34 cellular contexts compared by ENCODE assay signal in genomic region chr4:75786526-75786925, GRCh38.
A peak's percentile ranks its signal among the peaks of the same experiment; 100 is the strongest.
DNase-seq lines count a peak whose midpoint lies in the region; ATAC-seq, FAIRE-seq and TF ChIP-seq lines count a peak whose summit lies in the region.
"Had no signal": no experiment of that assay in that cellular context is flagged by ENCODE, and none has a peak within 500 bp of the region (broad histone marks: within the 10 kb centered on the region; RNA-seq: fewer than 3 reads in every experiment).

No MANE protein-coding gene starts in this region.

- H3K36me3 ChIP-seq in body of pancreas (replicated peaks in 1 of 2; ENCODE audit: insufficient read depth in 1 of 2, low read depth in 2 of 2): peaks cover 0 to 15% of the 10 kb centered on the region in 2 donors
- H3K36me3 ChIP-seq in pancreas: peaks cover 0 to 35% (median 6%) of the 10 kb centered on the region in 3 donors
- H3K36me3 ChIP-seq: ovary had no signal

- no peak overlapping the region for H3K4me3 ChIP-seq in body of pancreas
- H3K4me3 ChIP-seq in pancreas: no peak overlapping the region
- H3K4me3 ChIP-seq: lower lobe of right lung, mucosa of descending colon, ovary, SJSA1, smooth muscle cell, stomach, tibial artery had no signal

- TF ChIP-seq POLR2A in body of pancreas (IDR thresholded peaks at IDR 0.05): no peak

- intact Hi-C loops in body of pancreas (cut with DNase I): no loop called here
- intact Hi-C loops in pancreas (cut with DNase I): no loop called here

- no peaks in the 10 kb centered on the region for H3K9me3 Mint-ChIP-seq in activated naive CD4-positive, alpha-beta T cell treated with anti-CD3 and anti-CD28 coated beads, Interleukin-2, amount 50 U/mL, for 24 hours
- H3K9me3 Mint-ChIP-seq in activated T-cell treated with anti-CD3 and anti-CD28 coated beads, Interleukin-2, amount 50 U/mL, for 4 hours: no peaks in the 10 kb centered on the region
- H3K9me3 Mint-ChIP-seq: activated CD4-positive, alpha-beta memory T cell treated with anti-CD3 and anti-CD28 coated beads for 36 hours; activated naive CD8-positive, alpha-beta T cell treated with anti-CD3 and anti-CD28 coated beads, Interleukin-2, amount 10 ng/mL, durations not matched to agents 7 days and 5 days; activated T-helper 2 cell treated with anti-CD3 and anti-CD28 coated beads, Interferon-gamma antibody, Interleukin-2, Interleukin-4, amounts not matched to agents 10 μg/mL and 5 μg/mL and 100 μg/mL, durations not matched to agents 14 hours and 24 hours and 36 hours; CD4-positive, alpha-beta T cell had no signal

- H3K27me3 Mint-ChIP-seq in activated naive CD4-positive, alpha-beta T cell treated with anti-CD3 and anti-CD28 coated beads, Interleukin-2, amount 50 U/mL, for 24 hours: no peaks in the 10 kb centered on the region
- no peaks in the 10 kb centered on the region for H3K27me3 Mint-ChIP-seq in activated T-cell treated with anti-CD3 and anti-CD28 coated beads, Interleukin-2, amount 50 U/mL, for 4 hours (ENCODE audit: low read depth)
- H3K27me3 Mint-ChIP-seq: activated CD4-positive, alpha-beta memory T cell treated with anti-CD3 and anti-CD28 coated beads for 36 hours; activated naive CD8-positive, alpha-beta T cell treated with anti-CD3 and anti-CD28 coated beads, Interleukin-2, amount 10 ng/mL, durations not matched to agents 7 days and 5 days; CD4-positive, alpha-beta T cell had no signal

- H3K4me1 ChIP-seq in body of pancreas (peaks cover 6% of the 10 kb centered on the region), pancreas (peaks cover 7 to 15% (median 11%) of the 10 kb centered on the region in 3 donors)
- H3K4me1 ChIP-seq: lower lobe of right lung, SJSA1, stomach, tibial artery had no signal

- no peaks in the 10 kb centered on the region for H3K4me1 Mint-ChIP-seq in activated naive CD4-positive, alpha-beta T cell treated with anti-CD3 and anti-CD28 coated beads, Interleukin-2, amount 50 U/mL, for 24 hours
- H3K4me1 Mint-ChIP-seq in activated T-cell treated with anti-CD3 and anti-CD28 coated beads, Interleukin-2, amount 50 U/mL, for 4 hours (ENCODE audit: low read depth): no peaks in the 10 kb centered on the region
- H3K4me1 Mint-ChIP-seq: activated naive CD8-positive, alpha-beta T cell treated with anti-CD3 and anti-CD28 coated beads, Interleukin-2, amount 10 ng/mL, durations not matched to agents 7 days and 5 days had no signal

- 71 to 86% methylated on average over 1 of the region's 1 CpG for WGBS in body of pancreas, 2 donors
- 76 to 78% methylated on average over 1 of the region's 1 CpG for WGBS in pancreas, 2 donors

- no peaks in the 10 kb centered on the region for H3K9me3 ChIP-seq in body of pancreas
- no peaks in the 10 kb centered on the region for H3K9me3 ChIP-seq in pancreas
- H3K9me3 ChIP-seq: lower lobe of right lung, mucosa of descending colon, ovary, SJSA1, stomach, tibial artery had no signal

- H3K27ac ChIP-seq in body of pancreas (peak overlapping the region in 3 of 4 donors; percentile 17 to 66 (median 52)), pancreas (peak overlapping the region in 3 of 4 donors; percentile 22 to 38 (median 32))
- H3K27ac ChIP-seq: 22Rv1, lower lobe of right lung, ovary, SJSA1, stomach, tibial artery had no signal

- TF ChIP-seq CTCF in body of pancreas (IDR thresholded peaks at IDR 0.05) (no peak), pancreas (IDR thresholded peaks at IDR 0.05) (no peak)

- peak overlapping the region; percentile 41 for H3K27ac Mint-ChIP-seq in activated naive CD4-positive, alpha-beta T cell treated with anti-CD3 and anti-CD28 coated beads, Interleukin-2, amount 50 U/mL, for 24 hours
- H3K27ac Mint-ChIP-seq: activated CD4-positive, alpha-beta memory T cell treated with anti-CD3 and anti-CD28 coated beads for 36 hours; activated naive CD8-positive, alpha-beta T cell treated with anti-CD3 and anti-CD28 coated beads, Interleukin-2, amount 10 ng/mL, durations not matched to agents 7 days and 5 days; activated T-helper 2 cell treated with anti-CD3 and anti-CD28 coated beads, Interferon-gamma antibody, Interleukin-2, Interleukin-4, amounts not matched to agents 10 μg/mL and 5 μg/mL and 100 μg/mL, durations not matched to agents 14 hours and 24 hours and 36 hours; CD4-positive, alpha-beta T cell had no signal

- no peaks in the 10 kb centered on the region for H3K27me3 ChIP-seq in body of pancreas
- H3K27me3 ChIP-seq in pancreas: no peaks in the 10 kb centered on the region
- H3K27me3 ChIP-seq: ovary, SJSA1, stomach, tibial artery had no signal

- H3K4me3 Mint-ChIP-seq in activated naive CD4-positive, alpha-beta T cell treated with anti-CD3 and anti-CD28 coated beads, Interleukin-2, amount 50 U/mL, for 24 hours: no peak overlapping the region
- H3K4me3 Mint-ChIP-seq in activated T-cell treated with anti-CD3 and anti-CD28 coated beads, Interleukin-2, amount 50 U/mL, for 4 hours: no peak overlapping the region
- H3K4me3 Mint-ChIP-seq: activated CD4-positive, alpha-beta memory T cell treated with anti-CD3 and anti-CD28 coated beads for 36 hours; activated naive CD8-positive, alpha-beta T cell treated with anti-CD3 and anti-CD28 coated beads, Interleukin-2, amount 10 ng/mL, durations not matched to agents 7 days and 5 days; CD4-positive, alpha-beta T cell had no signal

- peaks cover 6% of the 10 kb centered on the region for H3K36me3 Mint-ChIP-seq in activated naive CD4-positive, alpha-beta T cell treated with anti-CD3 and anti-CD28 coated beads, Interleukin-2, amount 50 U/mL, for 24 hours
- H3K36me3 Mint-ChIP-seq in activated T-cell treated with anti-CD3 and anti-CD28 coated beads, Interleukin-2, amount 50 U/mL, for 4 hours (ENCODE audit: insufficient read depth): peaks cover 33% of the 10 kb centered on the region

- no peak for DNase-seq in activated naive CD4-positive, alpha-beta T cell (lab: John Stamatoyannopoulos, UW)
- DNase-seq in body of pancreas (no peak), pancreas (no peak), HuH-7.5 (ENCODE audit: low spot score) (no peak)
- no peak for DNase-seq in activated CD4-positive, CD25-positive, alpha-beta regulatory T cell (lab: John Stamatoyannopoulos, UW)
- no peak for DNase-seq in activated T-cell treated with anti-CD3 and anti-CD28 coated beads, Interleukin-2, amount 50 U/mL, for 4 hours
- DNase-seq: activated CD4-positive, alpha-beta memory T cell treated with anti-CD3 and anti-CD28 coated beads for 36 hours; activated CD4-positive, CD25-positive, alpha-beta regulatory T cell treated with anti-CD3 and anti-CD28 coated beads, Interleukin-2, amount 50 U/mL, for 72 hours; activated CD8-positive, alpha-beta memory T cell treated with anti-CD3 and anti-CD28 coated beads, Interleukin-2, amount 50 U/mL, for 48 hours; activated naive CD8-positive, alpha-beta T cell treated with anti-CD3 and anti-CD28 coated beads, Interleukin-2, amount 10 ng/mL, durations not matched to agents 7 days and 5 days; CD4-positive, alpha-beta T cell; cerebellar nuclear complex; glutamatergic neuron; GOT3; islet precursor cell; KG1; lower lobe of right lung; MM.1S; mucosa of descending colon; NCI-H1417; NCI-H2029 treated with DMSO at 0.1 percent for 48 hours; NCI-H526 treated with DMSO at 0.1 percent for 48 hours; ovary; stimulated activated CD4-positive, alpha-beta T cell treated with anti-CD3 and anti-CD28 coated beads, Interleukin-1b, Interleukin-23, amount 100 ng/mL, for 48 hours; stomach; tibial artery had no signal

- ATAC-seq in HG02981 (IDR thresholded peaks at IDR 0.05; ENCODE audit: unreplicated experiment): peak; percentile 68
- ATAC-seq in body of pancreas: peak; percentile 60
- peak; percentile 30 to 73 (median 47) for ATAC-seq in pancreas
- ATAC-seq in activated T-cell treated with anti-CD3 and anti-CD28 coated beads, Interleukin-2, amount 50 U/mL, for 4 hours: no peak
- ATAC-seq: lower lobe of right lung, mucosa of descending colon had no signal

- FAIRE-seq in pancreas (lab: Jason Lieb, UNC): no peak
- FAIRE-seq: endothelial cell of umbilical vein, HTR-8/SVneo had no signal

Comparison
In these comparisons a context has a peak if more than half of its experiments do, and no peak if none do; other contexts are left out.
1. ATAC-seq: peak in HG02981 (single experiment), body of pancreas (single experiment) and pancreas (4 of 4); none in activated T-cell treated with anti-CD3 and anti-CD28 coated beads, Interleukin-2, amount 50 U/mL, for 4 hours (0 of 2).